20 cellular contexts compared by ENCODE assay signal in the genomic region with DNA sequence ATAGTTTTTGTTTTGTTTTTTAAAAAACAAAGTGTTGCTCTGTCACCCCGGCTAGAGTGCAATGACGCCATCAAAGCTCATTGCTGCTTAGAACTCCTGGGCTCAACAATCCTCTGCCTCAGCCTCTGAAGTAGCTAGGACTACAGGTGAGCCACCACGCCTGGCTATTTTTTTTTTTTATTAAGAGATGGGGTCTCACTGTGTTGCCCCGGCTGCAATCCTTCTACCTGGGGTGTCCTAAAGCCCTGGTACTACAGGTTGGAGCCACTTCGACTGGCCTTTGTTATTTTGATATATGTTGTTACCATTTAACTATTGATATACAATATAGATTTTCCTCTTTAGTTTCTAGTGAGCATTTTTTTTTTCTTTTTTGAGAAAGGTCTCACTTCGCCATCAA. TPM values are rescaled to one million over a fixed set of nuclear protein-coding genes. Genes with fewer than 3 reads are reported as not detected.
DNase-seq lines count a peak whose midpoint lies in the region; ATAC-seq and TF ChIP-seq lines count a peak whose summit lies in the region.
"Had no signal": no experiment of that assay in that cellular context is flagged by ENCODE, and none has a peak within 500 bp of the region (broad histone marks: within the 10 kb centered on the region; RNA-seq: fewer than 3 reads in every experiment).

No MANE protein-coding gene starts in this region.

- H3K27me3 ChIP-seq in Karpas-422 (ENCODE audit: low read length): no peaks in the 10 kb centered on the region
- H3K27me3 ChIP-seq in lower lobe of right lung (ENCODE audit: low read depth): no peaks in the 10 kb centered on the region
- H3K27me3 ChIP-seq: adrenal gland, cardiac muscle cell, gastrocnemius medialis had no signal

- H3K4me3 Mint-ChIP-seq in activated T-cell treated with anti-CD3 and anti-CD28 coated beads, Interleukin-2, amount 50 U/mL, for 24 hours: peak overlapping the region; percentile 90
- no peak overlapping the region for H3K4me3 Mint-ChIP-seq in activated T-cell treated with anti-CD3 and anti-CD28 coated beads, Interleukin-2, amount 50 U/mL, for 4 hours
- H3K4me3 Mint-ChIP-seq in activated T-helper 2 cell treated with anti-CD3 and anti-CD28 coated beads, Interferon-gamma antibody, Interleukin-2, Interleukin-4, amounts not matched to agents 10 μg/mL and 5 μg/mL and 100 μg/mL, durations not matched to agents 14 hours and 24 hours and 36 hours (ENCODE audit: low read depth): peak overlapping the region; percentile 1
- peak overlapping the region in 2 of 3 experiments; percentile 60 to 95 for H3K4me3 Mint-ChIP-seq in nephron

- H3K36me3 ChIP-seq in Karpas-422 (ENCODE audit: insufficient read depth, low read length) (peaks cover 42% of the 10 kb centered on the region), lower lobe of right lung (peaks cover 29% of the 10 kb centered on the region)

- peak overlapping the region; percentile 32; the same call in 1 of the 2 replicates for H3K27ac ChIP-seq in Karpas-422 (ENCODE audit: low read length)
- H3K27ac ChIP-seq in lower lobe of right lung: no peak overlapping the region
- H3K27ac ChIP-seq: adrenal gland, cardiac muscle cell, gastrocnemius medialis, psoas muscle had no signal

- H3K4me2 ChIP-seq in Karpas-422 (ENCODE audit: low read depth, low read length, poor library complexity, severe bottlenecking): peak overlapping the region; percentile 17

- no peak for ATAC-seq in activated T-cell treated with anti-CD3 and anti-CD28 coated beads, Interleukin-2, amount 50 U/mL, for 4 hours
- ATAC-seq in lower lobe of right lung: no peak
- ATAC-seq: gastrocnemius medialis, psoas muscle, Right ventricle myocardium inferior had no signal

- H3K4me3 ChIP-seq in Karpas-422 (ENCODE audit: low read length): peak overlapping the region; percentile 73; the same call in 1 of the 2 replicates
- no peak overlapping the region for H3K4me3 ChIP-seq in lower lobe of right lung
- H3K4me3 ChIP-seq: adrenal gland, cardiac muscle cell, gastrocnemius medialis had no signal

- no peak for DNase-seq in activated T-cell treated with anti-CD3 and anti-CD28 coated beads, Interleukin-2, amount 50 U/mL, for 24 hours
- no peak for DNase-seq in activated T-cell treated with anti-CD3 and anti-CD28 coated beads, Interleukin-2, amount 50 U/mL, for 4 hours
- DNase-seq in Karpas-422 (no peak), DMS153 treated with DMSO at 0.1 percent for 48 hours (lab: John Stamatoyannopoulos, UW; ENCODE audit: unreplicated experiment) (no peak), lower lobe of right lung (no peak), cerebellar cortex (ENCODE audit: low spot score) (no peak)
- no peak for DNase-seq in activated T-helper 2 cell treated with anti-CD3 and anti-CD28 coated beads, Interferon-gamma antibody, Interleukin-2, Interleukin-4, amounts not matched to agents 10 μg/mL and 5 μg/mL and 100 μg/mL, durations not matched to agents 14 hours and 24 hours and 36 hours (ENCODE audit: low spot score)
- DNase-seq: activated CD4-positive, alpha-beta memory T cell treated with anti-CD3 and anti-CD28 coated beads for 36 hours; adrenal gland; gastrocnemius medialis; mesendoderm; NCI-H1105; NCI-H2081 treated with DMSO at 0.1 percent for 48 hours; NCI-H510A treated with DMSO at 0.1 percent for 48 hours; psoas muscle; small intestine; stimulated activated CD4-positive, alpha-beta T cell treated with anti-CD3 and anti-CD28 coated beads, Interleukin-4, amount 100 ng/mL, for 4 hours had no signal

- peaks cover 65% of the 10 kb centered on the region for H3K79me2 ChIP-seq in Karpas-422 (ENCODE audit: low read length)

- no peaks in the 10 kb centered on the region for H3K9me2 ChIP-seq in Karpas-422 (replicated peaks; ENCODE audit: insufficient read depth, low read length)

- no peaks in the 10 kb centered on the region for H4K20me1 ChIP-seq in Karpas-422 (ENCODE audit: insufficient read depth, low read depth, low read length)

- no peak overlapping the region for H2AFZ ChIP-seq in Karpas-422 (ENCODE audit: low read length)

- peaks cover 63% of the 10 kb centered on the region for H3K4me1 Mint-ChIP-seq in activated T-cell treated with anti-CD3 and anti-CD28 coated beads, Interleukin-2, amount 50 U/mL, for 24 hours (ENCODE audit: low read depth)
- H3K4me1 Mint-ChIP-seq in activated T-cell treated with anti-CD3 and anti-CD28 coated beads, Interleukin-2, amount 50 U/mL, for 4 hours (ENCODE audit: low read depth): peaks cover 53% of the 10 kb centered on the region
- H3K4me1 Mint-ChIP-seq in activated T-helper 2 cell treated with anti-CD3 and anti-CD28 coated beads, Interferon-gamma antibody, Interleukin-2, Interleukin-4, amounts not matched to agents 10 μg/mL and 5 μg/mL and 100 μg/mL, durations not matched to agents 14 hours and 24 hours and 36 hours (ENCODE audit: low read depth): peaks cover 49% of the 10 kb centered on the region
- peaks cover 33% of the 10 kb centered on the region for H3K4me1 Mint-ChIP-seq in nephron

- no peaks in the 10 kb centered on the region for H3K9me3 Mint-ChIP-seq in activated T-cell treated with anti-CD3 and anti-CD28 coated beads, Interleukin-2, amount 50 U/mL, for 24 hours
- H3K9me3 Mint-ChIP-seq in activated T-cell treated with anti-CD3 and anti-CD28 coated beads, Interleukin-2, amount 50 U/mL, for 4 hours: no peaks in the 10 kb centered on the region
- peaks cover 5% of the 10 kb centered on the region for H3K9me3 Mint-ChIP-seq in activated T-helper 2 cell treated with anti-CD3 and anti-CD28 coated beads, Interferon-gamma antibody, Interleukin-2, Interleukin-4, amounts not matched to agents 10 μg/mL and 5 μg/mL and 100 μg/mL, durations not matched to agents 14 hours and 24 hours and 36 hours
- peaks cover 10% of the 10 kb centered on the region for H3K9me3 Mint-ChIP-seq in nephron
- H3K9me3 Mint-ChIP-seq: activated CD4-positive, alpha-beta memory T cell treated with anti-CD3 and anti-CD28 coated beads for 36 hours had no signal

- intact Hi-C loops in activated T-helper 2 cell treated with anti-CD3 and anti-CD28 coated beads, Interferon-gamma antibody, Interleukin-2, Interleukin-4, amounts not matched to agents 10 μg/mL and 5 μg/mL and 100 μg/mL, durations not matched to agents 14 hours and 24 hours and 36 hours (cut with micrococcal nuclease): loop anchor here (5.0 to 10.0 kb wide), 3 partner anchors 37 to 1814 kb away; no protein-coding TSS in a partner anchor
- intact Hi-C loops in lower lobe of right lung (cut with DNase I): no loop called here

- no peaks in the 10 kb centered on the region for H3K27me3 Mint-ChIP-seq in activated T-cell treated with anti-CD3 and anti-CD28 coated beads, Interleukin-2, amount 50 U/mL, for 24 hours
- no peaks in the 10 kb centered on the region for H3K27me3 Mint-ChIP-seq in activated T-cell treated with anti-CD3 and anti-CD28 coated beads, Interleukin-2, amount 50 U/mL, for 4 hours (ENCODE audit: low read depth)
- H3K27me3 Mint-ChIP-seq in activated T-helper 2 cell treated with anti-CD3 and anti-CD28 coated beads, Interferon-gamma antibody, Interleukin-2, Interleukin-4, amounts not matched to agents 10 μg/mL and 5 μg/mL and 100 μg/mL, durations not matched to agents 14 hours and 24 hours and 36 hours (ENCODE audit: low read depth): no peaks in the 10 kb centered on the region
- no peaks in the 10 kb centered on the region for H3K27me3 Mint-ChIP-seq in nephron (ENCODE audit: low read depth)
- H3K27me3 Mint-ChIP-seq: activated CD4-positive, alpha-beta memory T cell treated with anti-CD3 and anti-CD28 coated beads for 36 hours had no signal

- TF ChIP-seq CTCF in nephron (IDR thresholded peaks at IDR 0.05; ENCODE audit: unreplicated experiment in 3 of 3) (no peak), lower lobe of right lung (IDR thresholded peaks at IDR 0.05) (no peak)

- H3K9me3 ChIP-seq in Karpas-422 (ENCODE audit: low read length) (no peaks in the 10 kb centered on the region), lower lobe of right lung (no peaks in the 10 kb centered on the region)
- H3K9me3 ChIP-seq: adrenal gland, gastrocnemius medialis, psoas muscle had no signal

- peaks cover 52% of the 10 kb centered on the region for H3K36me3 Mint-ChIP-seq in activated T-cell treated with anti-CD3 and anti-CD28 coated beads, Interleukin-2, amount 50 U/mL, for 24 hours (ENCODE audit: low read depth)
- peaks cover 21% of the 10 kb centered on the region for H3K36me3 Mint-ChIP-seq in activated T-cell treated with anti-CD3 and anti-CD28 coated beads, Interleukin-2, amount 50 U/mL, for 4 hours (ENCODE audit: insufficient read depth)
- peaks cover 49% of the 10 kb centered on the region for H3K36me3 Mint-ChIP-seq in activated T-helper 2 cell treated with anti-CD3 and anti-CD28 coated beads, Interferon-gamma antibody, Interleukin-2, Interleukin-4, amounts not matched to agents 10 μg/mL and 5 μg/mL and 100 μg/mL, durations not matched to agents 14 hours and 24 hours and 36 hours (ENCODE audit: low read depth)
- H3K36me3 Mint-ChIP-seq in nephron (ENCODE audit: low read depth): peaks cover 29% of the 10 kb centered on the region

- H3K4me1 ChIP-seq in Karpas-422 (ENCODE audit: low read length): peaks cover 28% of the 10 kb centered on the region
- peaks cover 31% of the 10 kb centered on the region for H3K4me1 ChIP-seq in lower lobe of right lung

- no peak overlapping the region for H3K27ac Mint-ChIP-seq in activated T-cell treated with anti-CD3 and anti-CD28 coated beads, Interleukin-2, amount 50 U/mL, for 24 hours
- no peak overlapping the region for H3K27ac Mint-ChIP-seq in activated T-helper 2 cell treated with anti-CD3 and anti-CD28 coated beads, Interferon-gamma antibody, Interleukin-2, Interleukin-4, amounts not matched to agents 10 μg/mL and 5 μg/mL and 100 μg/mL, durations not matched to agents 14 hours and 24 hours and 36 hours
- peak overlapping the region in 1 of 3 experiments; percentile 37 for H3K27ac Mint-ChIP-seq in nephron
- H3K27ac Mint-ChIP-seq: activated CD4-positive, alpha-beta memory T cell treated with anti-CD3 and anti-CD28 coated beads for 36 hours had no signal

- H3K9ac ChIP-seq in Karpas-422 (ENCODE audit: low read length): no peak overlapping the region

RNA-seq across cellular contexts. Expression of a gene that starts 2.6 kb away (rescaled TPM):
- 10 to 100 TPM; 43.4 to 48.7 (median 47.7) TPM for total RNA-seq in activated T-cell treated with anti-CD3 and anti-CD28 coated beads, Interleukin-2, amount 50 U/mL, for 4 hours
- total RNA-seq in Karpas-422 (2014; rRNA removed; shearing (Covaris generic); ENCODE audit: low replicate concordance): 59.2 and 78.8 TPM in 2 replicates
- total RNA-seq in activated T-helper 2 cell treated with anti-CD3 and anti-CD28 coated beads, Interferon-gamma antibody, Interleukin-2, Interleukin-4, amounts not matched to agents 10 μg/mL and 5 μg/mL and 100 μg/mL, durations not matched to agents 14 hours and 24 hours and 36 hours: 71.6 and 78.8 TPM in 2 replicates
- total RNA-seq in lower lobe of right lung: 34.1 TPM

RNA-seq across cellular contexts. Expression of a gene that starts 9.3 kb away (rescaled TPM):
- total RNA-seq in activated T-cell treated with anti-CD3 and anti-CD28 coated beads, Interleukin-2, amount 50 U/mL, for 4 hours: 10 to 100 TPM; 11.4 to 12.0 (median 11.6) TPM
- total RNA-seq in Karpas-422 (2014; rRNA removed; shearing (Covaris generic); ENCODE audit: low replicate concordance): 15.4 and 15.7 TPM in 2 replicates
- 15.7 and 15.8 TPM in 2 replicates for total RNA-seq in activated T-helper 2 cell treated with anti-CD3 and anti-CD28 coated beads, Interferon-gamma antibody, Interleukin-2, Interleukin-4, amounts not matched to agents 10 μg/mL and 5 μg/mL and 100 μg/mL, durations not matched to agents 14 hours and 24 hours and 36 hours
- 7.8 TPM for total RNA-seq in lower lobe of right lung
